Comparison of ENCODE assay signal across 14 cellular contexts in genomic region chr10:26622891-26623290, GRCh38.
DNase-seq lines count a peak whose midpoint lies in the region; ATAC-seq and TF ChIP-seq lines count a peak whose summit lies in the region.
"Had no signal": no experiment of that assay in that cellular context is flagged by ENCODE, and none has a peak within 500 bp of the region (broad histone marks: within the 10 kb centered on the region; RNA-seq: fewer than 3 reads in every experiment).

No MANE protein-coding gene starts in this region.

- 93 to 95% methylated on average over 7 of the region's 7 CpGs for WGBS in endodermal cell (ENCODE audit: insufficient coverage in 1 of 2, insufficient read length in 1 of 2), 2 experiments

- H3K27me3 ChIP-seq in HUES6 (ENCODE audit: control insufficient read depth, insufficient read depth, low read length), result peaks cover 24% of the 10 kb centered on the region
- peaks cover 11% of the 10 kb centered on the region for H3K27me3 ChIP-seq in endodermal cell (ENCODE audit: control insufficient read depth, insufficient read depth, low read length, poor library complexity, severe bottlenecking)
- H3K27me3 ChIP-seq in neutrophil, result no peaks in the 10 kb centered on the region
- H3K27me3 ChIP-seq: body of pancreas had no signal

- H3K27ac ChIP-seq in HUES6 (ENCODE audit: low read depth, low read length) (no peak overlapping the region), endodermal cell (ENCODE audit: low read depth, low read length) (no peak overlapping the region), neutrophil (peak overlapping the region; percentile 70)

- H3K36me3 Mint-ChIP-seq in endodermal cell (ENCODE audit: low read depth), result no peaks in the 10 kb centered on the region
- H3K36me3 Mint-ChIP-seq: immature natural killer cell had no signal

- DNase-seq in Daoy (ENCODE audit: low read depth), result peak; percentile 4
- DNase-seq in endodermal cell, result no peak
- no peak for DNase-seq in stimulated activated naive CD4-positive, alpha-beta T cell (lab: John Stamatoyannopoulos, UW)
- no peak for DNase-seq in NAMALWA (ENCODE audit: low spot score)
- DNase-seq: effector CD4-positive, alpha-beta T cell; foreskin melanocyte; NCI-H1048; T-helper 1 cell had no signal

- peaks cover 31% of the 10 kb centered on the region for H3K27me3 Mint-ChIP-seq in endodermal cell (ENCODE audit: insufficient read depth)

- no peak for TF ChIP-seq CTCF in endodermal cell (conservative IDR thresholded peaks at IDR 0.05)
- no peak for TF ChIP-seq CTCF in neutrophil (IDR thresholded peaks at IDR 0.05)

- no peaks in the 10 kb centered on the region for H3K9me3 Mint-ChIP-seq in endodermal cell

- no peaks in the 10 kb centered on the region for H3K4me1 ChIP-seq in HUES6 (ENCODE audit: control insufficient read depth, insufficient read depth, low read length)
- H3K4me1 ChIP-seq in endodermal cell (ENCODE audit: control insufficient read depth, insufficient read depth, low read length), result no peaks in the 10 kb centered on the region
- H3K4me1 ChIP-seq in neutrophil (ENCODE audit: control insufficient read depth in 1 of 2, insufficient read depth in 1 of 2, low read depth in 1 of 2, low read length in 1 of 2), result peaks cover 4 to 14% of the 10 kb centered on the region in 2 experiments

- no peaks in the 10 kb centered on the region for H3K9me3 ChIP-seq in HUES6 (ENCODE audit: control insufficient read depth, insufficient read depth, low read depth, low read length)
- H3K9me3 ChIP-seq in endodermal cell (ENCODE audit: control insufficient read depth, low read length), result no peaks in the 10 kb centered on the region
- no peaks in the 10 kb centered on the region for H3K9me3 ChIP-seq in neutrophil
- H3K9me3 ChIP-seq: body of pancreas had no signal

- peak overlapping the region; percentile 66; the same call in 1 of the 2 replicates for H3K4me3 ChIP-seq in HUES6 (ENCODE audit: low read depth, low read length)
- H3K4me3 ChIP-seq in endodermal cell (ENCODE audit: low read length), result peak overlapping the region; percentile 77
- peak overlapping the region; percentile 50 to 56 for H3K4me3 ChIP-seq in neutrophil (ENCODE audit: low read depth in 1 of 2, low read length in 1 of 2)

- H3K27ac Mint-ChIP-seq in endodermal cell, result no peak overlapping the region
- H3K27ac Mint-ChIP-seq: immature natural killer cell had no signal

- H3K36me3 ChIP-seq in HUES6 (ENCODE audit: control insufficient read depth, insufficient read depth, low read length) (no peaks in the 10 kb centered on the region), endodermal cell (ENCODE audit: control insufficient read depth, insufficient read depth, low read length) (no peaks in the 10 kb centered on the region), neutrophil (no peaks in the 10 kb centered on the region)

- H3K9ac ChIP-seq in HUES6 (ENCODE audit: low read length), result no peak overlapping the region
- no peak overlapping the region for H3K9ac ChIP-seq in endodermal cell (ENCODE audit: extremely low read depth, low read length, poor library complexity, severe bottlenecking)

- H3K4me3 Mint-ChIP-seq in endodermal cell, result peak overlapping the region; percentile 62

- ATAC-seq in HG03378 (IDR thresholded peaks at IDR 0.05; ENCODE audit: unreplicated experiment) (no peak), HG03439 (IDR thresholded peaks at IDR 0.05; ENCODE audit: unreplicated experiment) (no peak)

- no peaks in the 10 kb centered on the region for H3K4me1 Mint-ChIP-seq in endodermal cell
